In genomic region chr3:122680381-122681293, GRCh38 we compare ENCODE assay signal across 8 cellular contexts. TPM values are rescaled to one million over a fixed set of nuclear protein-coding genes. Genes with fewer than 3 reads are reported as not detected.
DNase-seq lines count a peak whose midpoint lies in the region; ATAC-seq and TF ChIP-seq lines count a peak whose summit lies in the region.

PARP14 (plus strand) TSS chr3:122680839; CDS start chr3:122680884, 45 bp downstream.

- H3K9ac ChIP-seq in neural cell (ENCODE audit: low read length), result no peak within 1 kb of the TSS

- POLR2A ChIA-PET in RWPE1 (lab: Yijun Ruan, JAX; ENCODE audit: low non-redundant PET), result no interaction called here

- no peaks in the 10 kb centered on the region for H3K79me2 ChIP-seq in neural cell (replicated peaks; ENCODE audit: insufficient read depth, low read length)

- H3K27ac ChIP-seq in RWPE1 (peak within 1 kb of the TSS; percentile 84), neural cell (ENCODE audit: low read length) (no peak within 1 kb of the TSS)

- TF ChIP-seq CTCF in RWPE1 (conservative IDR thresholded peaks at IDR 0.05; ENCODE audit: low read depth) (no peak), fibroblast of villous mesenchyme (IDR thresholded peaks at IDR 0.05; ENCODE audit: insufficient read depth, low read depth, low read length) (peak; percentile 12), neural cell (IDR thresholded peaks at IDR 0.05; ENCODE audit: poor library complexity, severe bottlenecking) (no peak)

- peak within 1 kb of the TSS; percentile 71 for H3K4me3 ChIP-seq in fibroblast of villous mesenchyme (ENCODE audit: low read depth, low read length)
- peak within 1 kb of the TSS; percentile 43 for H3K4me3 ChIP-seq in neural cell (ENCODE audit: low read length)

- peak; percentile 45 for ATAC-seq in GM18505 (IDR thresholded peaks at IDR 0.05; ENCODE audit: unreplicated experiment)
- ATAC-seq in HG03439 (IDR thresholded peaks at IDR 0.05; ENCODE audit: unreplicated experiment), result peak; percentile 47

- H3K9me2 ChIP-seq in neural cell (ENCODE audit: insufficient read depth, low read length), result no peaks in the 10 kb centered on the region

- peak; percentile 61 for DNase-seq in A172 (ENCODE audit: low spot score)
- DNase-seq in RWPE1 (ENCODE audit: low spot score), result peak; percentile 66
- peak; percentile 53 for DNase-seq in activated gamma-delta T cell treated with Interleukin-2 at 50 U/mL for 16 hours
- DNase-seq in fibroblast of villous mesenchyme (ENCODE audit: low read depth), result peak; percentile 88
- peak; percentile 58 for DNase-seq in stromal cell of bone marrow (ENCODE audit: low read depth)

- no peaks in the 10 kb centered on the region for H3K36me3 ChIP-seq in neural cell (ENCODE audit: insufficient read depth, low read length)

- no peaks in the 10 kb centered on the region for H3F3A ChIP-seq in neural cell (ENCODE audit: insufficient read depth, low read length, poor library complexity, severe bottlenecking)

- CTCF ChIA-PET in RWPE1 (lab: Yijun Ruan, JAX), result interaction anchor here (0.7 to 1.1 kb wide), 3 partner anchors 118 to 221 kb away, joined by 3 to 4 read pairs (median 3); no protein-coding TSS in a partner anchor

- no peak for TF ChIP-seq EP300 in neural cell (conservative IDR thresholded peaks at IDR 0.05; ENCODE audit: poor library complexity, severe bottlenecking)

- TF ChIP-seq RAD21 in neural cell (conservative IDR thresholded peaks at IDR 0.05), result no peak

- H3K4me2 ChIP-seq in neural cell (ENCODE audit: low read length), result no peak within 1 kb of the TSS

- H2AFZ ChIP-seq in neural cell (ENCODE audit: low read depth, low read length), result no peak within 1 kb of the TSS

- H3K9me3 ChIP-seq in neural cell (ENCODE audit: low read length), result peaks cover 4% of the 10 kb centered on the region

- H3K27me3 ChIP-seq in neural cell (ENCODE audit: insufficient read depth, low read depth, low read length), result peaks cover 39% of the 10 kb centered on the region

- TF ChIP-seq POLR2A in GM18505 (IDR thresholded peaks at IDR 0.05; ENCODE audit: borderline replicate concordance, extremely low read depth, insufficient read depth, insufficient read length), result peak; percentile 89

- no peaks in the 10 kb centered on the region for H4K20me1 ChIP-seq in neural cell (ENCODE audit: insufficient read depth)

TF ChIP-seq in neural cell, 6 proteins besides CTCF, POLR2A, EP300 and RAD21:
- peak; percentile 64 for TF ChIP-seq EZH2 (IDR thresholded peaks at IDR 0.05; ENCODE audit: borderline replicate concordance, insufficient read depth, low read length, poor library complexity, severe bottlenecking)
- TF ChIP-seq POLR2AphosphoS5 (IDR thresholded peaks at IDR 0.05), result no peak

RNA-seq across cellular contexts. Expression of gene PARP14, which starts in this region (rescaled TPM):
- total RNA-seq in A172 (2014; rRNA removed; shearing (Covaris generic)), result 20.4 and 22.6 TPM in 2 replicates
- total RNA-seq in fibroblast of villous mesenchyme, result 60.9 and 91.1 TPM in 2 replicates
- 0.28 TPM in 1 of 2 replicates, not detected in the other for polyA plus RNA-seq in neural cell
- 0.24 TPM in 1 of 2 replicates, not detected in the other for polyA minus RNA-seq in neural cell
